In genomic region chr2:15591373-15591691, GRCh38 we compare ENCODE assay signal across 8 cellular contexts. TPM values are rescaled to one million over a fixed set of nuclear protein-coding genes. Genes with fewer than 3 reads are reported as not detected.
A peak's percentile ranks its signal among the peaks of the same experiment; 100 is the strongest.
DNase-seq lines count a peak whose midpoint lies in the region; ATAC-seq and TF ChIP-seq lines count a peak whose summit lies in the region.

No MANE protein-coding gene starts in this region.

- peaks cover 25% of the 10 kb centered on the region for H3K79me2 ChIP-seq in mesendoderm (ENCODE audit: control insufficient read depth, insufficient read depth, low read length)

- H3K36me3 ChIP-seq in right atrium auricular region (peaks cover 11% of the 10 kb centered on the region), brain microvascular endothelial cell (replicated peaks) (peaks cover 10% of the 10 kb centered on the region), mesendoderm (ENCODE audit: control insufficient read depth, insufficient read depth, low read length) (peaks cover 4% of the 10 kb centered on the region), uterus (no peaks in the 10 kb centered on the region)

- H3K18ac ChIP-seq in mesendoderm (ENCODE audit: low read length), result no peak overlapping the region

- in situ Hi-C loops in brain microvascular endothelial cell (cut with HindIII; ENCODE audit: low pct_ligation_motif_present, low sequenced_read_pairs), result no loop called here

- no peak overlapping the region for H2BK15ac ChIP-seq in mesendoderm (replicated peaks; ENCODE audit: low read depth)

- H3K4me1 ChIP-seq in right atrium auricular region, result peaks cover 0 to 31% of the 10 kb centered on the region in 2 donors
- H3K4me1 ChIP-seq in mesendoderm (ENCODE audit: control insufficient read depth, low read depth, low read length), result no peaks in the 10 kb centered on the region
- no peaks in the 10 kb centered on the region for H3K4me1 ChIP-seq in uterus

- peaks cover 7% of the 10 kb centered on the region for H3K79me1 ChIP-seq in mesendoderm (ENCODE audit: low read length)

- H3K27me3 ChIP-seq in right atrium auricular region (no peaks in the 10 kb centered on the region), brain microvascular endothelial cell (replicated peaks) (no peaks in the 10 kb centered on the region), mesendoderm (ENCODE audit: insufficient read depth, low read length, poor library complexity) (no peaks in the 10 kb centered on the region), uterus (no peaks in the 10 kb centered on the region)

- H4K8ac ChIP-seq in mesendoderm (ENCODE audit: low read depth, low read length), result no peak overlapping the region

- intact Hi-C loops in Right ventricle myocardium superior (cut with DNase I), result no loop called here
- intact Hi-C loops in uterus (cut with DNase I; ENCODE audit: low total_unique reads), result no loop called here

- H3K27ac ChIP-seq in right atrium auricular region, result peak overlapping the region; percentile 93 to 96
- peak overlapping the region; percentile 94 for H3K27ac ChIP-seq in brain microvascular endothelial cell
- H3K27ac ChIP-seq in mesendoderm (ENCODE audit: low read depth, low read length), result no peak overlapping the region
- H3K27ac ChIP-seq in uterus, result peak overlapping the region; percentile 79 to 92

- ATAC-seq in Right ventricle myocardium superior (ENCODE audit: poor library complexity) (no peak), HG03196 (IDR thresholded peaks at IDR 0.05; ENCODE audit: unreplicated experiment) (no peak)

- H3K4me3 ChIP-seq in right atrium auricular region (peak overlapping the region; percentile 85 to 93), brain microvascular endothelial cell (ENCODE audit: low read depth, low read length) (peak overlapping the region; percentile 95), mesendoderm (ENCODE audit: low read length) (peak overlapping the region; percentile 58), uterus (peak overlapping the region; percentile 80 to 87)

- no peak overlapping the region for H3K23ac ChIP-seq in mesendoderm (ENCODE audit: low read length)

- TF ChIP-seq CTCF in right atrium auricular region (IDR thresholded peaks at IDR 0.05) (no peak), brain microvascular endothelial cell (IDR thresholded peaks at IDR 0.05; ENCODE audit: low read depth, low read length, missing control alignments) (no peak), uterus (IDR thresholded peaks at IDR 0.05) (peak in 1 of 4 experiments; percentile 2)

- no peak overlapping the region for H2BK120ac ChIP-seq in mesendoderm (ENCODE audit: low read depth, low read length)

- no peak overlapping the region for H4K5ac ChIP-seq in mesendoderm (ENCODE audit: low read length)

- peak overlapping the region; percentile 73 for H3K4me2 ChIP-seq in mesendoderm (ENCODE audit: low read length)

- H3K9me3 ChIP-seq in right atrium auricular region (no peaks in the 10 kb centered on the region), uterus (no peaks in the 10 kb centered on the region)

- DNase-seq in right atrium auricular region (ENCODE audit: low spot score) (no peak), Right ventricle myocardium superior (no peak), brain microvascular endothelial cell (no peak), mesendoderm (no peak), uterus (no peak), DMS114 treated with DMSO at 0.1 percent for 48 hours (lab: John Stamatoyannopoulos, UW; ENCODE audit: unreplicated experiment) (no peak)
- DNase-seq in stimulated activated CD4-positive, alpha-beta T cell treated with anti-CD3 and anti-CD28 coated beads, Interleukin-12 subunit alpha, Interleukin-12 subunit beta, amount 100 ng/mL, for 4 hours, result no peak

- H3K56ac ChIP-seq in mesendoderm (ENCODE audit: low read length), result peak overlapping the region; percentile 97

- H2AK5ac ChIP-seq in mesendoderm (ENCODE audit: low read length), result no peak overlapping the region

- H2BK5ac ChIP-seq in mesendoderm (ENCODE audit: low read length), result peak overlapping the region; percentile 10

- no CpG with 5 or more reads among the region's 7 CpGs for WGBS in mesendoderm (ENCODE audit: extremely low coverage, insufficient coverage, low lambda C conversion rate)

- TF ChIP-seq POLR2A in uterus (IDR thresholded peaks at IDR 0.05), result no peak

- no peak overlapping the region for H3K4ac ChIP-seq in mesendoderm (ENCODE audit: low read depth, low read length)

- H3K9ac ChIP-seq in mesendoderm (ENCODE audit: low read length), result peak overlapping the region; percentile 79

RNA-seq across cellular contexts. Expression of gene DDX1, which starts 0.3 kb away (rescaled TPM):
- total RNA-seq in right atrium auricular region (10 to 100 TPM; 60.1 to 75.9 TPM), Right ventricle myocardium superior (155 TPM), uterus (10 to 100 TPM; 23.8 to 93.1 (median 56.6) TPM)
- 134 TPM for polyA plus RNA-seq in mesendoderm (2013, experiment 1 of 2)
- 134 TPM for polyA plus RNA-seq in mesendoderm (2013, experiment 2 of 2)

RNA-seq across cellular contexts. Expression of gene NBAS, which starts 30.2 kb away (rescaled TPM):
- total RNA-seq in right atrium auricular region, result 10 to 100 TPM; 31.1 to 39.1 TPM
- total RNA-seq in Right ventricle myocardium superior, result 60.7 TPM
- 9.1 TPM for polyA plus RNA-seq in mesendoderm (2013, experiment 1 of 2)
- polyA plus RNA-seq in mesendoderm (2013, experiment 2 of 2), result 8.5 TPM
- 10 to 100 TPM; 36.2 to 93.5 (median 49.5) TPM for total RNA-seq in uterus
